13 cellular contexts compared by ENCODE assay signal in genomic region chr18:25005602-25006375, GRCh38.
DNase-seq lines count a peak whose midpoint lies in the region; ATAC-seq, FAIRE-seq and TF ChIP-seq lines count a peak whose summit lies in the region.
"Had no signal": no experiment of that assay in that cellular context is flagged by ENCODE, and none has a peak within 500 bp of the region (broad histone marks: within the 10 kb centered on the region; RNA-seq: fewer than 3 reads in every experiment).

No MANE protein-coding gene starts in this region.

- no peaks in the 10 kb centered on the region for H3K36me3 Mint-ChIP-seq in naive thymus-derived CD4-positive, alpha-beta T cell

- intact Hi-C loops in naive thymus-derived CD4-positive, alpha-beta T cell (cut with micrococcal nuclease) = no loop called here

- peak overlapping the region; percentile 43 for H2AFZ ChIP-seq in keratinocyte (ENCODE audit: control insufficient read depth, low read length)

- H3K4me3 Mint-ChIP-seq in naive thymus-derived CD4-positive, alpha-beta T cell = no peak overlapping the region
- H3K4me3 Mint-ChIP-seq: activated CD4-positive, alpha-beta memory T cell treated with anti-CD3 and anti-CD28 coated beads, Interleukin-2, amount 10 ng/mL, durations not matched to agents 7 days and 5 days; activated T-helper 17 cell treated with anti-CD3 and anti-CD28 coated beads, Interleukin-2, amount 50 U/mL, for 72 hours; B cell had no signal

- ATAC-seq in GM19395 (IDR thresholded peaks at IDR 0.05; ENCODE audit: unreplicated experiment) = no peak
- no peak for ATAC-seq in GM19328 (IDR thresholded peaks at IDR 0.05; ENCODE audit: unreplicated experiment)
- no peak for ATAC-seq in naive thymus-derived CD4-positive, alpha-beta T cell
- no peak for ATAC-seq in GM21390 (IDR thresholded peaks at IDR 0.05; ENCODE audit: unreplicated experiment)
- ATAC-seq: activated T-helper 17 cell treated with anti-CD3 and anti-CD28 coated beads, Interleukin-2, amount 50 U/mL, for 72 hours had no signal

- no peak for FAIRE-seq in keratinocyte (lab: Jason Lieb, UNC)

- no peaks in the 10 kb centered on the region for H3K9me1 ChIP-seq in keratinocyte (ENCODE audit: control insufficient read depth, extremely low read depth, insufficient read depth, low read length)

- no peaks in the 10 kb centered on the region for H3K4me1 ChIP-seq in keratinocyte (ENCODE audit: control insufficient read depth, extremely low read depth, insufficient read depth, low read length)
- no peaks in the 10 kb centered on the region for H3K4me1 ChIP-seq in naive thymus-derived CD4-positive, alpha-beta T cell (ENCODE audit: control insufficient read depth in 2 of 2, insufficient read depth in 2 of 2, low read length in 2 of 2)

- DNase-seq in AG04449 (ENCODE audit: low read depth, low spot score) = peak; percentile 7
- peak; percentile 84 for DNase-seq in HS-5 (ENCODE audit: low read depth)
- DNase-seq in dedifferentiated amniotic fluid mesenchymal stem cell (ENCODE audit: extremely low spot score) = peak; percentile 72
- no peak for DNase-seq in keratinocyte (ENCODE audit: low read depth, low spot score)
- no peak for DNase-seq in naive thymus-derived CD4-positive, alpha-beta T cell
- DNase-seq: activated CD4-positive, alpha-beta memory T cell treated with anti-CD3 and anti-CD28 coated beads, Interleukin-2, amount 10 ng/mL, durations not matched to agents 7 days and 5 days; NCI-H82; stimulated activated CD4-positive, alpha-beta T cell treated with anti-CD3 and anti-CD28 coated beads, Interleukin-2, amount 100 ng/mL, for 48 hours had no signal

- no peaks in the 10 kb centered on the region for H3K36me3 ChIP-seq in keratinocyte (ENCODE audit: control insufficient read depth in 2 of 2, extremely low read depth in 1 of 2, insufficient read depth in 2 of 2, low read length in 2 of 2)
- no peaks in the 10 kb centered on the region for H3K36me3 ChIP-seq in naive thymus-derived CD4-positive, alpha-beta T cell (ENCODE audit: control insufficient read depth in 2 of 3, insufficient read depth in 3 of 3, low read length in 3 of 3)

- TF ChIP-seq CTCF in AG04449 (IDR thresholded peaks at IDR 0.05; ENCODE audit: insufficient read depth, low read length, missing control alignments) (no peak), keratinocyte (optimal IDR thresholded peaks at IDR 0.05 in 1 of 3, IDR thresholded peaks at IDR 0.05 in 1 of 3, conservative IDR thresholded peaks at IDR 0.05 in 1 of 3; ENCODE audit: extremely low read depth in 1 of 3, insufficient read depth in 2 of 3, low read length in 3 of 3) (no peak)

- no peak overlapping the region for H3K4me2 ChIP-seq in keratinocyte (ENCODE audit: control insufficient read depth, extremely low read depth, insufficient read depth, low read depth, low read length)

- no peaks in the 10 kb centered on the region for H3K79me2 ChIP-seq in keratinocyte (ENCODE audit: control insufficient read depth, insufficient read depth, low read length)

- H3K4me3 ChIP-seq in AG04449 (ENCODE audit: low read depth, low read length) = no peak overlapping the region
- no peak overlapping the region for H3K4me3 ChIP-seq in keratinocyte (ENCODE audit: control insufficient read depth in 2 of 3, extremely low read depth in 1 of 3, insufficient read depth in 2 of 3, low read depth in 1 of 3, low read length in 3 of 3)
- H3K4me3 ChIP-seq in naive thymus-derived CD4-positive, alpha-beta T cell (ENCODE audit: low read length) = no peak overlapping the region

- no peaks in the 10 kb centered on the region for H4K20me1 ChIP-seq in keratinocyte (ENCODE audit: control insufficient read depth, extremely low read depth, insufficient read depth, low read length)

- no peak overlapping the region for H3K9ac ChIP-seq in keratinocyte (ENCODE audit: control insufficient read depth, extremely low read depth, insufficient read depth, low read length)

- dilution Hi-C loops in keratinocyte (cut with MboI; ENCODE audit: extremely low pct_ligation_motif_present, low sequenced_read_pairs) = no loop called here

- H3K4me1 Mint-ChIP-seq in naive thymus-derived CD4-positive, alpha-beta T cell = peaks cover 0 to 4% (median 0%) of the 10 kb centered on the region in 7 donors
- H3K4me1 Mint-ChIP-seq: activated CD4-positive, alpha-beta memory T cell treated with anti-CD3 and anti-CD28 coated beads, Interleukin-2, amount 10 ng/mL, durations not matched to agents 7 days and 5 days; activated T-helper 17 cell treated with anti-CD3 and anti-CD28 coated beads, Interleukin-2, amount 50 U/mL, for 72 hours had no signal

- CTCF ChIA-PET in AG04449 (lab: Yijun Ruan, JAX) = interaction anchor here (0.6 kb wide), 1 partner anchor 216 kb away, joined by 3 read pairs; no protein-coding TSS in a partner anchor
- CTCF ChIA-PET in naive thymus-derived CD4-positive, alpha-beta T cell (lab: Charles Lee) = no interaction called here

- H3K27me3 ChIP-seq in keratinocyte (ENCODE audit: control insufficient read depth, extremely low read depth, insufficient read depth, low read length) = no peaks in the 10 kb centered on the region
- H3K27me3 ChIP-seq in naive thymus-derived CD4-positive, alpha-beta T cell (ENCODE audit: control insufficient read depth in 2 of 2, insufficient read depth in 2 of 2, low read length in 2 of 2) = no peaks in the 10 kb centered on the region

- no peak overlapping the region for H3K27ac Mint-ChIP-seq in naive thymus-derived CD4-positive, alpha-beta T cell
- H3K27ac Mint-ChIP-seq: activated CD4-positive, alpha-beta memory T cell treated with anti-CD3 and anti-CD28 coated beads, Interleukin-2, amount 10 ng/mL, durations not matched to agents 7 days and 5 days; activated T-helper 17 cell treated with anti-CD3 and anti-CD28 coated beads, Interleukin-2, amount 50 U/mL, for 72 hours; B cell had no signal

- POLR2A ChIA-PET in AG04449 (lab: Yijun Ruan, JAX) = no interaction called here
- POLR2A ChIA-PET in naive thymus-derived CD4-positive, alpha-beta T cell (lab: Charles Lee) = no interaction called here

- H3K27ac ChIP-seq in keratinocyte (ENCODE audit: control insufficient read depth, insufficient read depth, low read length) = no peak overlapping the region
- H3K27ac ChIP-seq in naive thymus-derived CD4-positive, alpha-beta T cell (ENCODE audit: low read depth, low read length) = no peak overlapping the region

- no peaks in the 10 kb centered on the region for H3K9me3 ChIP-seq in keratinocyte (ENCODE audit: control insufficient read depth, low read depth, low read length)
- no peaks in the 10 kb centered on the region for H3K9me3 ChIP-seq in naive thymus-derived CD4-positive, alpha-beta T cell (ENCODE audit: control insufficient read depth in 2 of 3, low read length in 3 of 3)

- peaks cover 0 to 9% (median 6%) of the 10 kb centered on the region in 5 donors for H3K27me3 Mint-ChIP-seq in naive thymus-derived CD4-positive, alpha-beta T cell
- H3K27me3 Mint-ChIP-seq: activated CD4-positive, alpha-beta memory T cell treated with anti-CD3 and anti-CD28 coated beads, Interleukin-2, amount 10 ng/mL, durations not matched to agents 7 days and 5 days; activated T-helper 17 cell treated with anti-CD3 and anti-CD28 coated beads, Interleukin-2, amount 50 U/mL, for 72 hours had no signal

- H3K9me3 Mint-ChIP-seq in naive thymus-derived CD4-positive, alpha-beta T cell = peaks cover 1 to 22% (median 7%) of the 10 kb centered on the region in 11 donors

Comparison
In these comparisons a context has a peak if more than half of its experiments do, and no peak if none do; other contexts are left out.
1. DNase-seq: peak in AG04449 (single experiment), HS-5 (single experiment) and dedifferentiated amniotic fluid mesenchymal stem cell (single experiment); none in keratinocyte (single experiment) and naive thymus-derived CD4-positive, alpha-beta T cell (0 of 9).